Comparison of ENCODE assay signal across 8 cellular contexts in genomic region chr1:230426246-230427101, GRCh38. TPM values are rescaled to one million over a fixed set of nuclear protein-coding genes. Genes with fewer than 3 reads are reported as not detected.
A peak's percentile ranks its signal among the peaks of the same experiment; 100 is the strongest.
DNase-seq lines count a peak whose midpoint lies in the region; ATAC-seq and TF ChIP-seq lines count a peak whose summit lies in the region.

TSS of gene PGBD5 (minus strand) at chr1:230426332. CDS start at chr1:230425928, 404 bp downstream.

- intact Hi-C loops in CD4-positive, alpha-beta T cell (cut with DNase I, micrococcal nuclease), result no loop called here

- H3K4me1 ChIP-seq in esophagus (ENCODE audit: control insufficient read depth in 2 of 2, insufficient read depth in 2 of 2, low read length in 1 of 2), result peaks cover 14% of the 10 kb centered on the region in 2 donors

- no peak within 1 kb of the TSS for H3K27ac Mint-ChIP-seq in CD4-positive, alpha-beta T cell
- H3K27ac Mint-ChIP-seq in stimulated activated naive B cell treated with anti-CD40 and anti-IgM and Interleukin-4, amounts not matched to agents 10 μg/mL and 1 μg/mL and 100 μg/mL, for 72 hours, result no peak within 1 kb of the TSS

- no peak for TF ChIP-seq CTCF in CD4-positive, alpha-beta T cell (IDR thresholded peaks at IDR 0.05)

- H3K36me3 Mint-ChIP-seq in CD4-positive, alpha-beta T cell (ENCODE audit: low read depth), result no peaks in the 10 kb centered on the region
- no peaks in the 10 kb centered on the region for H3K36me3 Mint-ChIP-seq in stimulated activated naive B cell treated with anti-CD40 and anti-IgM and Interleukin-4, amounts not matched to agents 10 μg/mL and 1 μg/mL and 100 μg/mL, for 72 hours

- H3K9me3 Mint-ChIP-seq in CD4-positive, alpha-beta T cell, result no peaks in the 10 kb centered on the region
- no peaks in the 10 kb centered on the region for H3K9me3 Mint-ChIP-seq in stimulated activated naive B cell treated with anti-CD40 and anti-IgM and Interleukin-4, amounts not matched to agents 10 μg/mL and 1 μg/mL and 100 μg/mL, for 72 hours

- H3K9me3 ChIP-seq in CD4-positive, alpha-beta T cell (ENCODE audit: control insufficient read depth, low read length), result no peaks in the 10 kb centered on the region
- H3K9me3 ChIP-seq in esophagus (ENCODE audit: control insufficient read depth in 2 of 2, insufficient read depth in 1 of 2, low read depth in 1 of 2, low read length in 1 of 2), result peaks cover 0 to 2% of the 10 kb centered on the region in 2 donors

- CTCF ChIA-PET in CD4-positive, alpha-beta T cell (lab: Charles Lee), result no interaction called here

- 1 to 2% methylated on average over 27 to 93 of the region's 93 CpGs for WGBS in esophagus, 2 donors

- no peak within 1 kb of the TSS for H3K27ac ChIP-seq in CD4-positive, alpha-beta T cell (ENCODE audit: low read depth, low read length)
- no peak within 1 kb of the TSS for H3K27ac ChIP-seq in esophagus (ENCODE audit: low read depth in 2 of 2, low read length in 1 of 2)

- ATAC-seq in CD4-positive, alpha-beta T cell (ENCODE audit: poor library complexity), result peak; percentile 73
- ATAC-seq in GM19455 (IDR thresholded peaks at IDR 0.05; ENCODE audit: unreplicated experiment) (peak; percentile 86), HG03571 (IDR thresholded peaks at IDR 0.05; ENCODE audit: unreplicated experiment) (peak; percentile 76)
- peak; percentile 91 for ATAC-seq in stimulated activated naive B cell treated with anti-CD40 and anti-IgM and Interleukin-4, amounts not matched to agents 10 μg/mL and 1 μg/mL and 100 μg/mL, for 72 hours (replicated peaks)

- peaks cover 67% of the 10 kb centered on the region for H3K27me3 ChIP-seq in CD4-positive, alpha-beta T cell (ENCODE audit: control insufficient read depth, insufficient read depth, low read length)
- peaks cover 0 to 3% of the 10 kb centered on the region in 2 donors for H3K27me3 ChIP-seq in esophagus (ENCODE audit: control insufficient read depth in 1 of 2, insufficient read depth in 2 of 2, low read length in 2 of 2)

- peak within 1 kb of the TSS; percentile 38 to 63 for H3K4me3 ChIP-seq in esophagus (ENCODE audit: low read depth in 1 of 2, low read length in 2 of 2)

- DNase-seq in CD4-positive, alpha-beta T cell, result peak in 8 of 10 experiments; percentile 13 to 57 (median 28)
- peak; percentile 69 for DNase-seq in NCI-H82 treated with DMSO at 0.1 percent for 48 hours (lab: John Stamatoyannopoulos, UW; ENCODE audit: unreplicated experiment)
- peak; percentile 24 for DNase-seq in activated T-cell treated with anti-CD3 and anti-CD28 coated beads for 1 hour (ENCODE audit: low read depth)
- peak; percentile 77 for DNase-seq in myocyte (ENCODE audit: low read depth)
- DNase-seq in stimulated activated naive B cell treated with anti-CD40 and anti-IgM and Interleukin-4, amounts not matched to agents 10 μg/mL and 1 μg/mL and 100 μg/mL, for 72 hours, result peak; percentile 52

- peak within 1 kb of the TSS; percentile 74 for H3K4me3 Mint-ChIP-seq in CD4-positive, alpha-beta T cell
- H3K4me3 Mint-ChIP-seq in stimulated activated naive B cell treated with anti-CD40 and anti-IgM and Interleukin-4, amounts not matched to agents 10 μg/mL and 1 μg/mL and 100 μg/mL, for 72 hours, result peak within 1 kb of the TSS; percentile 61 to 67

- POLR2A ChIA-PET in CD4-positive, alpha-beta T cell (lab: Charles Lee), result no interaction called here

- H3K27me3 Mint-ChIP-seq in CD4-positive, alpha-beta T cell, result peaks cover 56% of the 10 kb centered on the region
- peaks cover 50 to 60% of the 10 kb centered on the region in 2 donors for H3K27me3 Mint-ChIP-seq in stimulated activated naive B cell treated with anti-CD40 and anti-IgM and Interleukin-4, amounts not matched to agents 10 μg/mL and 1 μg/mL and 100 μg/mL, for 72 hours

- H3K36me3 ChIP-seq in esophagus (ENCODE audit: control insufficient read depth in 2 of 2, insufficient read depth in 2 of 2, low read length in 1 of 2), result no peaks in the 10 kb centered on the region

- H3K4me1 Mint-ChIP-seq in CD4-positive, alpha-beta T cell (ENCODE audit: low read depth), result peaks cover 7% of the 10 kb centered on the region
- H3K4me1 Mint-ChIP-seq in stimulated activated naive B cell treated with anti-CD40 and anti-IgM and Interleukin-4, amounts not matched to agents 10 μg/mL and 1 μg/mL and 100 μg/mL, for 72 hours, result peaks cover 7 to 11% of the 10 kb centered on the region in 2 donors

RNA-seq across cellular contexts. Expression of gene PGBD5, which starts in this region (rescaled TPM):
- total RNA-seq in CD4-positive, alpha-beta T cell, result not detected
- polyA plus RNA-seq in esophagus, result under 1 TPM; 0.22 to 0.67 TPM
- 26.9 and 38.7 TPM in 2 replicates for total RNA-seq in myocyte
- polyA plus RNA-seq in myocyte (2012), result 30.9 TPM

Comparison
In these comparisons a context has a peak if more than half of its experiments do, and no peak if none do; other contexts are left out.
1. RNA of gene PGBD5 (total RNA-seq): 26.9 to 38.7 TPM in myocyte; not detected in CD4-positive, alpha-beta T cell; every median in the first group is over 10 times any median in the second.
2. Peak in DNase-seq and ATAC-seq in CD4-positive, alpha-beta T cell; RNA of the gene not detected or under 1 TPM.
3. DNase-seq: peak in every context shown above with its lines; median percentile 77 in myocyte; 69 in NCI-H82 treated with DMSO at 0.1 percent for 48 hours; 52 in stimulated activated naive B cell treated with anti-CD40 and anti-IgM and Interleukin-4, amounts not matched to agents 10 μg/mL and 1 μg/mL and 100 μg/mL, for 72 hours; 28 in CD4-positive, alpha-beta T cell; 24 in activated T-cell treated with anti-CD3 and anti-CD28 coated beads for 1 hour.
4. Peak in every context shown above with its lines, with median percentiles within 50 percentile points of each other: ATAC-seq.